14 cellular contexts compared by ENCODE assay signal in genomic region chr20:41309817-41310216, GRCh38. TPM values are rescaled to one million over a fixed set of nuclear protein-coding genes. Genes with fewer than 3 reads are reported as not detected.
DNase-seq lines count a peak whose midpoint lies in the region; FAIRE-seq and TF ChIP-seq lines count a peak whose summit lies in the region.
"Had no signal": no experiment of that assay in that cellular context is flagged by ENCODE, and none has a peak within 500 bp of the region (broad histone marks: within the 10 kb centered on the region; RNA-seq: fewer than 3 reads in every experiment).

No MANE protein-coding gene starts in this region.

- TF ChIP-seq POLR2A in adrenal gland (IDR thresholded peaks at IDR 0.05) (no peak), tibial nerve (IDR thresholded peaks at IDR 0.05) (no peak)

- H3K36me3 ChIP-seq in adrenal gland (replicated peaks in 1 of 2) (no peaks in the 10 kb centered on the region), tibial nerve (no peaks in the 10 kb centered on the region)

- DNase-seq in NOMO-1 treated with DMSO at 0.1 percent for 48 hours (lab: John Stamatoyannopoulos, UW; ENCODE audit: unreplicated experiment) (peak; percentile 5), NOMO-1 treated with dmso at 0.1 percent for 144 hours (lab: John Stamatoyannopoulos, UW; ENCODE audit: unreplicated experiment) (no peak), adrenal gland (peak in 2 of 7 donors; percentile 43 to 44), fibroblast of villous mesenchyme (ENCODE audit: low read depth) (peak; percentile 72), substantia nigra (lab: John Stamatoyannopoulos, UW) (no peak), tibial nerve (ENCODE audit: low spot score in 2 of 2) (no peak), frontal cortex (ENCODE audit: low spot score in 2 of 2) (no peak)
- DNase-seq in T-helper 2 cell treated with Interferon-gamma antibody and Interleukin-4, amounts not matched to agents 5 μg/mL and 100 μg/mL, for 36 hours (ENCODE audit: low spot score) = no peak
- DNase-seq: anterior cingulate cortex; DND-41; left colon; NCI-H2107; stimulated activated naive B cell treated with anti-CD40 and anti-IgM and Interleukin-4, amounts not matched to agents 10 μg/mL and 1 μg/mL and 100 μg/mL, for 72 hours had no signal

- no peak for FAIRE-seq in frontal cortex (lab: Jason Lieb, UNC)
- FAIRE-seq: A204.1 had no signal

- peak overlapping the region in 4 of 5 donors; percentile 7 to 80 (median 44) for H3K27ac ChIP-seq in adrenal gland
- H3K27ac ChIP-seq in substantia nigra (ENCODE audit: low read depth, low read length, poor library complexity, severe bottlenecking) = peak overlapping the region; percentile 26
- peak overlapping the region in 2 of 4 donors; percentile 59 to 76 for H3K27ac ChIP-seq in tibial nerve

- no peak for TF ChIP-seq EP300 in tibial nerve (IDR thresholded peaks at IDR 0.05)

- peaks cover 2% of the 10 kb centered on the region for H3K36me3 Mint-ChIP-seq in T-helper 2 cell treated with Interferon-gamma antibody and Interleukin-4, amounts not matched to agents 5 μg/mL and 100 μg/mL, for 36 hours (ENCODE audit: low read depth)

- intact Hi-C loops in adrenal gland (cut with DNase I) = no loop called here

- no peak overlapping the region for H3K4me3 ChIP-seq in adrenal gland
- no peak overlapping the region for H3K4me3 ChIP-seq in fibroblast of villous mesenchyme (ENCODE audit: low read depth, low read length)
- no peak overlapping the region for H3K4me3 ChIP-seq in tibial nerve

- H3K4me1 Mint-ChIP-seq in T-helper 2 cell treated with Interferon-gamma antibody and Interleukin-4, amounts not matched to agents 5 μg/mL and 100 μg/mL, for 36 hours (ENCODE audit: low read depth) = peaks cover 2% of the 10 kb centered on the region

- TF ChIP-seq CTCF in adrenal gland (IDR thresholded peaks at IDR 0.05) (no peak), fibroblast of villous mesenchyme (IDR thresholded peaks at IDR 0.05; ENCODE audit: insufficient read depth, low read depth, low read length) (no peak), tibial nerve (IDR thresholded peaks at IDR 0.05) (no peak)

- no peaks in the 10 kb centered on the region for H3K9me3 Mint-ChIP-seq in T-helper 2 cell treated with Interferon-gamma antibody and Interleukin-4, amounts not matched to agents 5 μg/mL and 100 μg/mL, for 36 hours

- H3K4me1 ChIP-seq in adrenal gland (replicated peaks in 1 of 2) (peaks cover 22 to 38% of the 10 kb centered on the region in 2 donors), tibial nerve (peaks cover 0 to 34% (median 16%) of the 10 kb centered on the region in 4 donors)

- no peak overlapping the region for H3K4me3 Mint-ChIP-seq in T-helper 2 cell treated with Interferon-gamma antibody and Interleukin-4, amounts not matched to agents 5 μg/mL and 100 μg/mL, for 36 hours
- H3K4me3 Mint-ChIP-seq: stimulated activated naive B cell treated with anti-CD40 and anti-IgM and Interleukin-4, amounts not matched to agents 10 μg/mL and 1 μg/mL and 100 μg/mL, for 72 hours had no signal

- H3K27me3 ChIP-seq in adrenal gland (no peaks in the 10 kb centered on the region), tibial nerve (no peaks in the 10 kb centered on the region)

- no peak overlapping the region for H3K27ac Mint-ChIP-seq in T-helper 2 cell treated with Interferon-gamma antibody and Interleukin-4, amounts not matched to agents 5 μg/mL and 100 μg/mL, for 36 hours
- H3K27ac Mint-ChIP-seq: stimulated activated naive B cell treated with anti-CD40 and anti-IgM and Interleukin-4, amounts not matched to agents 10 μg/mL and 1 μg/mL and 100 μg/mL, for 72 hours had no signal

- 20 to 37% (median 30%) methylated on average over 2 of the region's 2 CpGs for WGBS in adrenal gland, 4 donors
- 66 to 70% methylated on average over 2 of the region's 2 CpGs for WGBS in tibial nerve, 2 donors

- H3K27me3 Mint-ChIP-seq in T-helper 2 cell treated with Interferon-gamma antibody and Interleukin-4, amounts not matched to agents 5 μg/mL and 100 μg/mL, for 36 hours (ENCODE audit: low read depth) = no peaks in the 10 kb centered on the region
- H3K27me3 Mint-ChIP-seq: stimulated activated naive B cell treated with anti-CD40 and anti-IgM and Interleukin-4, amounts not matched to agents 10 μg/mL and 1 μg/mL and 100 μg/mL, for 72 hours had no signal

- H3K9me3 ChIP-seq in adrenal gland (replicated peaks in 1 of 3) = no peaks in the 10 kb centered on the region
- no peaks in the 10 kb centered on the region for H3K9me3 ChIP-seq in tibial nerve

RNA-seq across cellular contexts. Expression of gene ZHX3, which starts 7.7 kb away (rescaled TPM):
- total RNA-seq in adrenal gland = 10 to 100 TPM; 45.6 to 91.1 (median 56.9) TPM
- polyA plus RNA-seq in adrenal gland = 10 to 100 TPM; 20.7 to 56.5 (median 45.4) TPM
- 38.7 and 39.3 TPM in 2 replicates for total RNA-seq in fibroblast of villous mesenchyme
- 10 to 100 TPM; 47.1 to 58.6 (median 50.7) TPM for total RNA-seq in tibial nerve
- 14.3 TPM for total RNA-seq in frontal cortex

RNA-seq across cellular contexts. Expression of gene LPIN3, which starts 30.8 kb away (rescaled TPM):
- total RNA-seq in adrenal gland (10 to 100 TPM in 4 of 8 donors, 1 to 10 TPM in 4; 3.0 to 18.2 (median 9.7) TPM), fibroblast of villous mesenchyme (5.6 and 7.4 TPM in 2 replicates), tibial nerve (10 to 100 TPM; 24.5 to 64.8 (median 36.5) TPM), frontal cortex (0.41 TPM)
- 10 to 100 TPM in 2 of 3 donors, 1 to 10 TPM in 1; 1.8 to 49.7 (median 26.1) TPM for polyA plus RNA-seq in adrenal gland

RNA-seq across cellular contexts. Expression of gene EMILIN3, which starts 56.8 kb away (rescaled TPM):
- 1 to 10 TPM in 6 of 8 donors, under 1 TPM in 2; 0.54 to 4.1 (median 1.6) TPM for total RNA-seq in adrenal gland
- polyA plus RNA-seq in adrenal gland = 1 to 10 TPM in 2 of 3 donors, under 1 TPM in 1; 0.42 to 2.7 (median 1.2) TPM
- total RNA-seq in fibroblast of villous mesenchyme = under 0.01 TPM in 1 of 2 replicates, not detected in the other
- 10 to 100 TPM in 3 of 4 donors, 1 to 10 TPM in 1; 1.8 to 84.6 (median 32.9) TPM for total RNA-seq in tibial nerve
- 1.6 TPM for total RNA-seq in frontal cortex

Comparison
In these comparisons a context has a peak if more than half of its experiments do, and no peak if none do; other contexts are left out.
1. DNase-seq: peak in NOMO-1 treated with DMSO at 0.1 percent for 48 hours (single experiment) and fibroblast of villous mesenchyme (single experiment); none in NOMO-1 treated with dmso at 0.1 percent for 144 hours (single experiment), substantia nigra (0 of 49), T-helper 2 cell treated with Interferon-gamma antibody and Interleukin-4, amounts not matched to agents 5 μg/mL and 100 μg/mL, for 36 hours (single experiment), tibial nerve (0 of 2) and frontal cortex (0 of 2).